ENCODE assay signal across 2 cellular contexts in genomic region chr17:72603346-72604242, GRCh38.
TF ChIP-seq lines count a peak whose summit lies in the region.

No MANE protein-coding gene starts in this region.

TF ChIP-seq in IMR-90, 13 proteins besides CTCF, POLR2A, EP300 and RAD21:
- TF ChIP-seq SMC3 (IDR thresholded peaks at IDR 0.05; ENCODE audit: low read depth, low read length) (no peak), CEBPB (IDR thresholded peaks at IDR 0.05; ENCODE audit: low read depth, low read length) (no peak), FOS (IDR thresholded peaks at IDR 0.05; ENCODE audit: low read depth, low read length) (no peak), RCOR1 (IDR thresholded peaks at IDR 0.05; ENCODE audit: insufficient replicate concordance, low read length) (no peak), MAZ (IDR thresholded peaks at IDR 0.05; ENCODE audit: borderline replicate concordance, low read depth, low read length) (no peak), MAFK (IDR thresholded peaks at IDR 0.05; ENCODE audit: low read depth, low read length) (no peak), CHD1 (IDR thresholded peaks at IDR 0.05; ENCODE audit: low read depth, low read length) (no peak), MXI1 (IDR thresholded peaks at IDR 0.05; ENCODE audit: borderline replicate concordance, low read depth, low read length) (no peak), RFX5 (IDR thresholded peaks at IDR 0.05; ENCODE audit: low read depth, low read length) (no peak)
- TF ChIP-seq, protein P1, sequence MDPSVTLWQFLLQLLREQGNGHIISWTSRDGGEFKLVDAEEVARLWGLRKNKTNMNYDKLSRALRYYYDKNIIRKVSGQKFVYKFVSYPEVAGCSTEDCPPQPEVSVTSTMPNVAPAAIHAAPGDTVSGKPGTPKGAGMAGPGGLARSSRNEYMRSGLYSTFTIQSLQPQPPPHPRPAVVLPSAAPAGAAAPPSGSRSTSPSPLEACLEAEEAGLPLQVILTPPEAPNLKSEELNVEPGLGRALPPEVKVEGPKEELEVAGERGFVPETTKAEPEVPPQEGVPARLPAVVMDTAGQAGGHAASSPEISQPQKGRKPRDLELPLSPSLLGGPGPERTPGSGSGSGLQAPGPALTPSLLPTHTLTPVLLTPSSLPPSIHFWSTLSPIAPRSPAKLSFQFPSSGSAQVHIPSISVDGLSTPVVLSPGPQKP (IDR thresholded peaks at IDR 0.05; ENCODE audit: borderline replicate concordance, low read depth, low read length) = no peak

TF ChIP-seq in GM12878, 131 proteins besides CTCF, POLR2A, EP300 and RAD21 (continues in another document):
- no peak for TF ChIP-seq KDM1A (IDR thresholded peaks at IDR 0.05; ENCODE audit: borderline replicate concordance)
- TF ChIP-seq NKRF (conservative IDR thresholded peaks at IDR 0.05) = peak; percentile 58; the same call in 1 of the 2 replicates
- peak; percentile 72 for TF ChIP-seq NR2F1 (conservative IDR thresholded peaks at IDR 0.05)
- TF ChIP-seq SIN3A (IDR thresholded peaks at IDR 0.05; ENCODE audit: low read depth, low read length) = no peak
- TF ChIP-seq STAT3 (IDR thresholded peaks at IDR 0.05; ENCODE audit: low read depth, low read length) = no peak
- no peak for TF ChIP-seq NR2C2 (IDR thresholded peaks at IDR 0.05; ENCODE audit: borderline replicate concordance, control insufficient read depth, insufficient read length, low read depth)
- TF ChIP-seq E2F8 (IDR thresholded peaks at IDR 0.05; ENCODE audit: low read depth, partially characterized antibody) = no peak
- TF ChIP-seq HDAC2 (IDR thresholded peaks at IDR 0.05) = no peak
- TF ChIP-seq KLF5 (IDR thresholded peaks at IDR 0.05; ENCODE audit: partially characterized antibody) = no peak
- TF ChIP-seq ZNF384 (IDR thresholded peaks at IDR 0.05; ENCODE audit: borderline replicate concordance, low read depth, low read length) = 0 out of 2 replicates have a peak, but pooled peaks have one; percentile 28
- TF ChIP-seq CHD2 (IDR thresholded peaks at IDR 0.05; ENCODE audit: borderline replicate concordance, low read depth, low read length) = no peak
- TF ChIP-seq HSF1 (IDR thresholded peaks at IDR 0.05; ENCODE audit: low read depth, low read length) = no peak
- no peak for TF ChIP-seq RCOR1 (conservative IDR thresholded peaks at IDR 0.05; ENCODE audit: low read depth, low read length)
- no peak for TF ChIP-seq CREM (IDR thresholded peaks at IDR 0.05; ENCODE audit: low read depth)
- TF ChIP-seq PBX3 (IDR thresholded peaks at IDR 0.05; ENCODE audit: insufficient replicate concordance, low read depth, low read length) = no peak
- TF ChIP-seq ASH2L (IDR thresholded peaks at IDR 0.05; ENCODE audit: borderline replicate concordance, low read depth) = no peak
- TF ChIP-seq, protein P2, sequence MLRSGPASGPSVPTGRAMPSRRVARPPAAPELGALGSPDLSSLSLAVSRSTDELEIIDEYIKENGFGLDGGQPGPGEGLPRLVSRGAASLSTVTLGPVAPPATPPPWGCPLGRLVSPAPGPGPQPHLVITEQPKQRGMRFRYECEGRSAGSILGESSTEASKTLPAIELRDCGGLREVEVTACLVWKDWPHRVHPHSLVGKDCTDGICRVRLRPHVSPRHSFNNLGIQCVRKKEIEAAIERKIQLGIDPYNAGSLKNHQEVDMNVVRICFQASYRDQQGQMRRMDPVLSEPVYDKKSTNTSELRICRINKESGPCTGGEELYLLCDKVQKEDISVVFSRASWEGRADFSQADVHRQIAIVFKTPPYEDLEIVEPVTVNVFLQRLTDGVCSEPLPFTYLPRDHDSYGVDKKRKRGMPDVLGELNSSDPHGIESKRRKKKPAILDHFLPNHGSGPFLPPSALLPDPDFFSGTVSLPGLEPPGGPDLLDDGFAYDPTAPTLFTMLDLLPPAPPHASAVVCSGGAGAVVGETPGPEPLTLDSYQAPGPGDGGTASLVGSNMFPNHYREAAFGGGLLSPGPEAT (IDR thresholded peaks at IDR 0.05; ENCODE audit: low read depth) = 0 out of 2 replicates have a peak, but pooled peaks have one; percentile 31
- peak; percentile 26; the same call in 1 of the 2 replicates for TF ChIP-seq LARP7 (IDR thresholded peaks at IDR 0.05)
- TF ChIP-seq RB1 (IDR thresholded peaks at IDR 0.05; ENCODE audit: borderline replicate concordance) = no peak
- TF ChIP-seq, protein P1 (IDR thresholded peaks at IDR 0.05; ENCODE audit: low read depth, low read length) = no peak
- no peak for TF ChIP-seq ZNF622 (IDR thresholded peaks at IDR 0.05)
- no peak for TF ChIP-seq SP1 (IDR thresholded peaks at IDR 0.05; ENCODE audit: low read depth, low read length)
- peak; percentile 76 for TF ChIP-seq ZNF687 (IDR thresholded peaks at IDR 0.05)
- peak; percentile 70 for TF ChIP-seq MTA2 (IDR thresholded peaks at IDR 0.05; ENCODE audit: low read depth)
- peak; percentile 92 for TF ChIP-seq ATF7 (IDR thresholded peaks at IDR 0.05; ENCODE audit: low read depth)
- TF ChIP-seq NFYA (IDR thresholded peaks at IDR 0.05; ENCODE audit: borderline replicate concordance, low read depth, low read length) = no peak
- no peak for TF ChIP-seq ESRRA (IDR thresholded peaks at IDR 0.05; ENCODE audit: low read length)
- no peak; the same call in 1 of the 2 replicates for TF ChIP-seq NBN (IDR thresholded peaks at IDR 0.05)
- no peak for TF ChIP-seq CBX5 (IDR thresholded peaks at IDR 0.05; ENCODE audit: low read depth)
- no peak for TF ChIP-seq TCF3 (IDR thresholded peaks at IDR 0.05; ENCODE audit: borderline replicate concordance, insufficient read depth, low read depth, low read length)
- no peak for TF ChIP-seq MEF2A (IDR thresholded peaks at IDR 0.05; ENCODE audit: insufficient read depth, low read depth, low read length)
- no peak for TF ChIP-seq HDAC6 (IDR thresholded peaks at IDR 0.05; ENCODE audit: unreplicated experiment)
- TF ChIP-seq GATAD2B (conservative IDR thresholded peaks at IDR 0.05; ENCODE audit: low read depth) = no peak
- TF ChIP-seq, protein P3, sequence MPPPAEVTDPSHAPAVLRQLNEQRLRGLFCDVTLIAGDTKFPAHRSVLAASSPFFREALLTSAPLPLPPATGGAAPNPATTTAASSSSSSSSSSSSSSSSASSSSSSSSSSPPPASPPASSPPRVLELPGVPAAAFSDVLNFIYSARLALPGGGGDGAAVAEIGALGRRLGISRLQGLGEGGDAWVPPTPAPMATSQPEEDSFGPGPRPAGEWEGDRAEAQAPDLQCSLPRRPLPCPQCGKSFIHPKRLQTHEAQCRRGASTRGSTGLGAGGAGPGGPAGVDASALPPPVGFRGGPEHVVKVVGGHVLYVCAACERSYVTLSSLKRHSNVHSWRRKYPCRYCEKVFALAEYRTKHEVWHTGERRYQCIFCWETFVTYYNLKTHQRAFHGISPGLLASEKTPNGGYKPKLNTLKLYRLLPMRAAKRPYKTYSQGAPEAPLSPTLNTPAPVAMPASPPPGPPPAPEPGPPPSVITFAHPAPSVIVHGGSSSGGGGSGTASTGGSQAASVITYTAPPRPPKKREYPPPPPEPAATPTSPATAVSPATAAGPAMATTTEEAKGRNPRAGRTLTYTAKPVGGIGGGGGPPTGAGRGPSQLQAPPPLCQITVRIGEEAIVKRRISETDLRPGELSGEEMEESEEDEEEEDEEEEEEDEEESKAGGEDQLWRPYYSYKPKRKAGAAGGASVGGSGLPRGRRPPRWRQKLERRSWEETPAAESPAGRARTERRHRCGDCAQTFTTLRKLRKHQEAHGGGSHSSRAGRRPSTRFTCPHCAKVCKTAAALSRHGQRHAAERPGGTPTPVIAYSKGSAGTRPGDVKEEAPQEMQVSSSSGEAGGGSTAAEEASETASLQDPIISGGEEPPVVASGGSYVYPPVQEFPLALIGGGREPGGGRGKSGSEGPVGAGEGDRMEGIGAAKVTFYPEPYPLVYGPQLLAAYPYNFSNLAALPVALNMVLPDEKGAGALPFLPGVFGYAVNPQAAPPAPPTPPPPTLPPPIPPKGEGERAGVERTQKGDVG (CRISPR knock-in tag; IDR thresholded peaks at IDR 0.05) = no peak
- no peak for TF ChIP-seq WRNIP1 (IDR thresholded peaks at IDR 0.05; ENCODE audit: borderline replicate concordance, low read depth, low read length)
- no peak for TF ChIP-seq NFIC (IDR thresholded peaks at IDR 0.05; ENCODE audit: low read depth, low read length)
- no peak for TF ChIP-seq SIX5 (IDR thresholded peaks at IDR 0.05; ENCODE audit: low read depth, low read length, severe bottlenecking)
- TF ChIP-seq PAX8 (IDR thresholded peaks at IDR 0.05) = no peak
- TF ChIP-seq ZBED1 (IDR thresholded peaks at IDR 0.05; ENCODE audit: borderline replicate concordance) = no peak
